21 cellular contexts compared by ENCODE assay signal in the genomic region with DNA sequence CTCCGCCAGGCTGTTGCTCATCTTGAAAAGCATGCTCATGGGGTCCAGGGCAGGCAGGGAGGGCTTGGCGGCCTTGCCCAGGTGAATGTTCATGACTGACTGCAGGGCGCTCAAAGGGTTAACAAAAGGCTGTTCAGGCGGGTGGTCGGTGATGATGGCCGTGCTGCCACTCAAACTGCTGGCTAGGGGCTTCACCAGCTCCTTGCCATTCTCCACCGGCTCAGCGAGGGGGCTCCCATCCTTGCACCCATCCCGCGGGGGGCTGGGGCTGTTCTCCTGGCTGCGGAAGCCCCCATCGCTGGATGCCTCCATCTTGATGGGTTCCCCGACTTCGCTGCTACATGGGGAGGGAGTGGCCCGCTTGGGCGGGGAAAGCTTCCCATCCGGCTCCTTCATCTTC.
A peak's percentile ranks its signal among the peaks of the same experiment; 100 is the strongest.
DNase-seq lines count a peak whose midpoint lies in the region; ATAC-seq, FAIRE-seq and TF ChIP-seq lines count a peak whose summit lies in the region.
"Had no signal": no experiment of that assay in that cellular context is flagged by ENCODE, and none has a peak within 500 bp of the region (broad histone marks: within the 10 kb centered on the region; RNA-seq: fewer than 3 reads in every experiment).

No MANE protein-coding gene starts in this region.

- H3K4me3 ChIP-seq in RWPE2 (ENCODE audit: severe bottlenecking) (no peak overlapping the region), kidney (ENCODE audit: low read length in 2 of 2) (no peak overlapping the region), neuronal stem cell (ENCODE audit: low read length in 2 of 2) (no peak overlapping the region), upper lobe of right lung (no peak overlapping the region), stomach (no peak overlapping the region)
- H3K4me3 ChIP-seq: BLaER1, GM12878, GM23248 had no signal

- H3K79me1 ChIP-seq in neuronal stem cell (ENCODE audit: low read depth, low read length): no peaks in the 10 kb centered on the region

- peak overlapping the region; percentile 24 for H3K18ac ChIP-seq in neuronal stem cell (ENCODE audit: low read length)

- no peak overlapping the region for H2AK5ac ChIP-seq in neuronal stem cell (ENCODE audit: low read depth, low read length)

- H3K9ac ChIP-seq in kidney (ENCODE audit: low read length in 2 of 2) (no peak overlapping the region), neuronal stem cell (ENCODE audit: low read depth, low read length, poor library complexity) (no peak overlapping the region)
- H3K9ac ChIP-seq: BLaER1, GM23248 had no signal

- no peak for ATAC-seq in RWPE2 (ENCODE audit: low read depth)
- no peak for ATAC-seq in upper lobe of right lung
- ATAC-seq: CD8-positive, alpha-beta T cell; GM12878 had no signal

- H2BK12ac ChIP-seq in neuronal stem cell (ENCODE audit: low read length): no peak overlapping the region

- H3K23ac ChIP-seq in neuronal stem cell (ENCODE audit: low read depth, low read length, poor library complexity): peak overlapping the region; percentile 25

- H3K36me3 ChIP-seq in RWPE2 (ENCODE audit: low read depth): no peaks in the 10 kb centered on the region
- no peaks in the 10 kb centered on the region for H3K36me3 ChIP-seq in kidney (ENCODE audit: control insufficient read depth in 1 of 2, insufficient read depth in 2 of 2, low read length in 2 of 2)
- H3K36me3 ChIP-seq in neuronal stem cell (replicated peaks in 1 of 2; ENCODE audit: control insufficient read depth in 2 of 2, insufficient read depth in 2 of 2, low read length in 2 of 2): no peaks in the 10 kb centered on the region
- H3K36me3 ChIP-seq in upper lobe of right lung: no peaks in the 10 kb centered on the region
- H3K36me3 ChIP-seq in stomach: peaks cover 5 to 35% (median 28%) of the 10 kb centered on the region in 4 donors

- no peak overlapping the region for H4K8ac ChIP-seq in neuronal stem cell (ENCODE audit: low read depth, low read length)

- no peak for FAIRE-seq in kidney (lab: Jason Lieb, UNC)
- no peak for FAIRE-seq in D721Med (lab: Jason Lieb, UNC)
- FAIRE-seq: GM12878, GM19239, H1 had no signal

- no peak overlapping the region for H3K4ac ChIP-seq in neuronal stem cell (ENCODE audit: low read length)

- no peak for TF ChIP-seq EP300 in stomach (IDR thresholded peaks at IDR 0.05)

- TF ChIP-seq CTCF in RWPE2 (IDR thresholded peaks at IDR 0.05; ENCODE audit: poor library complexity, severe bottlenecking) (no peak), kidney (IDR thresholded peaks at IDR 0.05; ENCODE audit: borderline replicate concordance, extremely low read depth, insufficient read depth) (no peak), upper lobe of right lung (IDR thresholded peaks at IDR 0.05) (no peak), D721Med (IDR thresholded peaks at IDR 0.05; ENCODE audit: insufficient read depth, missing control alignments) (no peak), stomach (IDR thresholded peaks at IDR 0.05) (no peak)

- H2BK5ac ChIP-seq in neuronal stem cell (ENCODE audit: low read length): no peak overlapping the region

- no peak overlapping the region for H2BK15ac ChIP-seq in neuronal stem cell (ENCODE audit: low read length)

- WGBS in neuronal stem cell (ENCODE audit: extremely low coverage in 2 of 2, insufficient read length in 2 of 2, insufficient replicate concordance in 1 of 2), 2 donors: no CpG with 5 or more reads among the region's 17 CpGs
- 82 to 87% (median 86%) methylated on average over 16 to 17 of the region's 17 CpGs for WGBS in stomach, 5 donors

- H3K27ac ChIP-seq in RWPE2 (ENCODE audit: poor library complexity, severe bottlenecking): no peak overlapping the region
- H3K27ac ChIP-seq in kidney (ENCODE audit: low read depth in 2 of 2, low read length in 2 of 2): no peak overlapping the region
- H3K27ac ChIP-seq in neuronal stem cell (replicated peaks; ENCODE audit: low read length): no peak overlapping the region
- H3K27ac ChIP-seq in upper lobe of right lung: no peak overlapping the region
- H3K27ac ChIP-seq in stomach: no peak overlapping the region
- H3K27ac ChIP-seq: BLaER1, C4-2B, GM23248 had no signal

- DNase-seq in RWPE2 (ENCODE audit: low spot score) (peak; percentile 33), kidney (peak; percentile 49), neuronal stem cell (ENCODE audit: low spot score) (no peak), upper lobe of right lung (peak; percentile 40), D721Med (ENCODE audit: insufficient read length, low spot score) (no peak), stomach (no peak)
- DNase-seq: Caco-2; CD4-positive, CD25-positive, alpha-beta regulatory T cell; CD8-positive, alpha-beta T cell; DMS 273 treated with DMSO at 0.1 percent for 48 hours; DMS79; EL; GDM1; GM23248; H7; HCEC 1CT had no signal

- no peak overlapping the region for H2BK120ac ChIP-seq in neuronal stem cell (ENCODE audit: low read depth, low read length)

- no peak overlapping the region for H3K14ac ChIP-seq in neuronal stem cell (ENCODE audit: low read length)

- no peak overlapping the region for H4K91ac ChIP-seq in neuronal stem cell (ENCODE audit: low read depth, low read length, poor library complexity)

- no peak for TF ChIP-seq POLR2A in stomach (IDR thresholded peaks at IDR 0.05)

- H3K9me3 ChIP-seq in RWPE2 (ENCODE audit: severe bottlenecking) (no peaks in the 10 kb centered on the region), kidney (ENCODE audit: control insufficient read depth in 1 of 2, low read length in 2 of 2) (no peaks in the 10 kb centered on the region), neuronal stem cell (replicated peaks in 1 of 2; ENCODE audit: control insufficient read depth in 2 of 2, insufficient read depth in 1 of 2, low read depth in 1 of 2, low read length in 2 of 2) (no peaks in the 10 kb centered on the region), upper lobe of right lung (no peaks in the 10 kb centered on the region), stomach (no peaks in the 10 kb centered on the region)
- H3K9me3 ChIP-seq: Caco-2 had no signal

- H3K4me1 ChIP-seq in RWPE2 (ENCODE audit: insufficient read depth, poor library complexity, severe bottlenecking) (no peaks in the 10 kb centered on the region), kidney (ENCODE audit: control insufficient read depth in 1 of 2, insufficient read depth in 1 of 2, low read depth in 1 of 2, low read length in 2 of 2) (no peaks in the 10 kb centered on the region), neuronal stem cell (ENCODE audit: control insufficient read depth in 2 of 2, insufficient read depth in 1 of 2, low read depth in 1 of 2, low read length in 2 of 2) (peaks cover 2% of the 10 kb centered on the region in 2 donors), upper lobe of right lung (no peaks in the 10 kb centered on the region), stomach (peaks cover 0 to 40% (median 7%) of the 10 kb centered on the region in 4 donors)
- H3K4me1 ChIP-seq: Caco-2 had no signal

- no peak overlapping the region for H3K4me2 ChIP-seq in neuronal stem cell (ENCODE audit: insufficient read depth, low read length, poor library complexity, severe bottlenecking)
- H3K4me2 ChIP-seq: BLaER1 had no signal

- H2AFZ ChIP-seq in neuronal stem cell (ENCODE audit: low read length): no peak overlapping the region
- H2AFZ ChIP-seq: GM23248 had no signal

- no peaks in the 10 kb centered on the region for H3K27me3 ChIP-seq in RWPE2 (ENCODE audit: insufficient read depth, poor library complexity, severe bottlenecking)
- H3K27me3 ChIP-seq in neuronal stem cell (ENCODE audit: control insufficient read depth in 3 of 3, insufficient read depth in 3 of 3, low read depth in 1 of 3, low read length in 3 of 3): no peaks in the 10 kb centered on the region
- H3K27me3 ChIP-seq in upper lobe of right lung: no peaks in the 10 kb centered on the region
- H3K27me3 ChIP-seq in stomach: no peaks in the 10 kb centered on the region
- H3K27me3 ChIP-seq: BLaER1 had no signal

- intact Hi-C loops in kidney (cut with DNase I) (no loop called here), upper lobe of right lung (cut with DNase I) (no loop called here), stomach (cut with DNase I; ENCODE audit: low total_unique reads) (no loop called here)

Comparison
In these comparisons a context has a peak if more than half of its experiments do, and no peak if none do; other contexts are left out.
1. DNase-seq: peak in RWPE2 (single experiment), kidney (single experiment) and upper lobe of right lung (single experiment); none in neuronal stem cell (single experiment), D721Med (single experiment) and stomach (single experiment).